11 cellular contexts compared by ENCODE assay signal in the genomic region with DNA sequence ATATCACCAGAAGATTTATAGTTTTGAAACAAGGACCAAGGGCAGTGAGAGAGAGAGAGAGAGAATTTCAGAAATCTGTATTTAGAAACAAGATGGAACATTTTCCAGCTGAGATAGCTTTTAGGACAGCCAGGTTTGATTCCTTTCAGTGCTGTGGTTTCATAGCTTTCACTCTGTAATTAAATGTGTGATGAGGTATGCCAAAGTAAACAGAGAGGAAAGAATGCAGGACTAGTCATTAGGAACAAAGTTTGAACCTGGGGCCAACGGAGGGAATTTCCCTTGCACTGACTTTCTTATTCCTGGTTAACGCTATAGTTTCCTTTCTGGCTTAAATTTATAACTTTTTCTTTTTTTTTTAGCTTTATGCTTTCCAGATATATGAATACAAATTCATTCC. TPM values are rescaled to one million over a fixed set of nuclear protein-coding genes. Genes with fewer than 3 reads are reported as not detected.
A peak's percentile ranks its signal among the peaks of the same experiment; 100 is the strongest.
DNase-seq lines count a peak whose midpoint lies in the region; ATAC-seq, FAIRE-seq and TF ChIP-seq lines count a peak whose summit lies in the region.
"Had no signal": no experiment of that assay in that cellular context is flagged by ENCODE, and none has a peak within 500 bp of the region (broad histone marks: within the 10 kb centered on the region; RNA-seq: fewer than 3 reads in every experiment).

No MANE protein-coding gene starts in this region.

- in situ Hi-C loops in brain microvascular endothelial cell (cut with HindIII; ENCODE audit: low pct_ligation_motif_present, low sequenced_read_pairs) (no loop called here), HepG2 (cut with HindIII; ENCODE audit: extremely low pct_ligation_motif_present, low pct_unique_long_range_greater_than_20kb) (no loop called here), KBM-7 (cut with MboI; ENCODE audit: low pct_unique_long_range_greater_than_20kb, low sequenced_read_pairs) (no loop called here)

- intact Hi-C loops in HepG2 (cut with micrococcal nuclease; ENCODE audit: unreplicated experiment), result no loop called here

- POLR2A ChIA-PET in HepG2 (lab: Yijun Ruan, JAX), result interaction anchor here (1.0 to 3.1 kb wide), 2 partner anchors 20 to 62 kb away, joined by 6 to 11 read pairs; partner anchors contain the start of gene TMEM267

- no peaks in the 10 kb centered on the region for H3K9me3 Mint-ChIP-seq in endothelial cell (ENCODE audit: unreplicated experiment)
- H3K9me3 Mint-ChIP-seq: activated naive CD4-positive, alpha-beta T cell treated with anti-CD3 and anti-CD28 coated beads for 36 hours; CD4-positive, alpha-beta T cell had no signal

- H3K4me3 ChIP-seq in ACC112 (ENCODE audit: low read depth, low read length) (peak overlapping the region; percentile 23; the same call in 1 of the 2 replicates), brain microvascular endothelial cell (ENCODE audit: low read depth, low read length) (no peak overlapping the region), HepG2 (replicated peaks in 1 of 3; ENCODE audit: insufficient read depth in 1 of 3, low read depth in 2 of 3, low read length in 3 of 3) (peak overlapping the region in 1 of 3 experiments; percentile 7; a peak in 2 of 6 replicates), WERI-Rb-1 (ENCODE audit: low read depth, low read length) (no peak overlapping the region)

- H3K4me1 Mint-ChIP-seq in endothelial cell (ENCODE audit: unreplicated experiment), result no peaks in the 10 kb centered on the region

- H3K27me3 ChIP-seq in ACC112 (ENCODE audit: insufficient read depth, low read length) (no peaks in the 10 kb centered on the region), brain microvascular endothelial cell (replicated peaks) (no peaks in the 10 kb centered on the region), HepG2 (ENCODE audit: control insufficient read depth in 1 of 2, insufficient read depth in 2 of 2, low read length in 2 of 2) (no peaks in the 10 kb centered on the region), WERI-Rb-1 (ENCODE audit: insufficient read depth, low read depth, severe bottlenecking) (peaks cover 6% of the 10 kb centered on the region)

- H3K36me3 ChIP-seq in ACC112 (ENCODE audit: insufficient read depth, low read length), result no peaks in the 10 kb centered on the region
- no peaks in the 10 kb centered on the region for H3K36me3 ChIP-seq in brain microvascular endothelial cell (replicated peaks)
- H3K36me3 ChIP-seq in HepG2 (replicated peaks in 1 of 2; ENCODE audit: control insufficient read depth in 1 of 2, insufficient read depth in 2 of 2, low read length in 2 of 2), result no peaks in the 10 kb centered on the region
- no peaks in the 10 kb centered on the region for H3K36me3 ChIP-seq in WERI-Rb-1

- H3K9me3 ChIP-seq in HepG2 (ENCODE audit: low read length) (no peaks in the 10 kb centered on the region), WERI-Rb-1 (ENCODE audit: severe bottlenecking) (no peaks in the 10 kb centered on the region)

- peak overlapping the region; percentile 34 for H2AFZ ChIP-seq in ACC112 (ENCODE audit: low read length, unreplicated experiment)
- no peak overlapping the region for H2AFZ ChIP-seq in HepG2 (ENCODE audit: low read length)

- H4K20me1 ChIP-seq in HepG2 (ENCODE audit: insufficient read depth, low read length), result no peaks in the 10 kb centered on the region

- H3K36me3 Mint-ChIP-seq in endothelial cell (ENCODE audit: low read depth, unreplicated experiment), result no peaks in the 10 kb centered on the region

- H3K27ac Mint-ChIP-seq in endothelial cell (ENCODE audit: unreplicated experiment), result no peak overlapping the region
- H3K27ac Mint-ChIP-seq: activated naive CD4-positive, alpha-beta T cell treated with anti-CD3 and anti-CD28 coated beads for 36 hours; CD4-positive, alpha-beta T cell had no signal

- TF ChIP-seq CTCF in brain microvascular endothelial cell (IDR thresholded peaks at IDR 0.05; ENCODE audit: low read depth, low read length, missing control alignments), result no peak
- TF ChIP-seq CTCF in HepG2 (CRISPR knock-in tag; IDR thresholded peaks at IDR 0.05), result no peak
- TF ChIP-seq CTCF in WERI-Rb-1 (IDR thresholded peaks at IDR 0.05; ENCODE audit: low read depth, low read length), result no peak
- TF ChIP-seq CTCF in endothelial cell (IDR thresholded peaks at IDR 0.05; ENCODE audit: unreplicated experiment), result no peak

- no peak for TF ChIP-seq RAD21 in HepG2 (CRISPR knock-in tag; IDR thresholded peaks at IDR 0.05)

- no TSS peak for BruUV-seq in HepG2 (replicated peaks; lab: Mats Ljungman, UMichigan)

- H3K79me2 ChIP-seq in ACC112 (ENCODE audit: control insufficient read depth, insufficient read depth, low read length, unreplicated experiment) (no peaks in the 10 kb centered on the region), HepG2 (ENCODE audit: insufficient read depth, low read length) (no peaks in the 10 kb centered on the region)

- TF ChIP-seq EP300 in HepG2 (IDR thresholded peaks at IDR 0.05; ENCODE audit: low read depth in 2 of 2, low read length in 2 of 2) (peak in 1 of 2 experiments; percentile 38; a peak in 2 of 4 replicates), HepG2 (CRISPR knock-in tag; IDR thresholded peaks at IDR 0.05; ENCODE audit: borderline replicate concordance) (no peak)

- H3K4me2 ChIP-seq in HepG2 (ENCODE audit: low read depth, low read length), result peak overlapping the region; percentile 66

- TF ChIP-seq POLR2A in HepG2 (IDR thresholded peaks at IDR 0.05; ENCODE audit: insufficient read depth in 1 of 2, low read depth in 2 of 2, low read length in 2 of 2), result no peak

- no peak overlapping the region for H3K9ac ChIP-seq in HepG2 (ENCODE audit: insufficient read depth, low read depth, low read length)

- H3K27ac ChIP-seq in ACC112 (ENCODE audit: low read depth, low read length) (peak overlapping the region; percentile 50), brain microvascular endothelial cell (no peak overlapping the region), HepG2 (ENCODE audit: extremely low read length, insufficient read depth, low read length) (peak overlapping the region; percentile 30), WERI-Rb-1 (no peak overlapping the region)

- peak; percentile 64 for DNase-seq in HPDE6-E6E7 (ENCODE audit: extremely low spot score)
- peak; percentile 14 for DNase-seq in brain microvascular endothelial cell
- peak; percentile 62 for DNase-seq in HepG2 (ENCODE audit: low spot score)
- no peak for DNase-seq in WERI-Rb-1
- DNase-seq in KBM-7, result no peak
- no peak for DNase-seq in endothelial cell (ENCODE audit: low spot score)
- DNase-seq: activated naive CD4-positive, alpha-beta T cell treated with anti-CD3 and anti-CD28 coated beads for 36 hours; CD4-positive, alpha-beta T cell; NCI-H82 had no signal

- H3K4me3 Mint-ChIP-seq in endothelial cell (ENCODE audit: unreplicated experiment), result no peak overlapping the region
- H3K4me3 Mint-ChIP-seq: activated naive CD4-positive, alpha-beta T cell treated with anti-CD3 and anti-CD28 coated beads for 36 hours; CD4-positive, alpha-beta T cell had no signal

- peak; percentile 54 for FAIRE-seq in HepG2 (lab: Jason Lieb, UNC)

- H3K27me3 Mint-ChIP-seq in endothelial cell (ENCODE audit: unreplicated experiment), result no peaks in the 10 kb centered on the region
- H3K27me3 Mint-ChIP-seq: CD4-positive, alpha-beta T cell had no signal

- ATAC-seq in HepG2, result peak; percentile 86
- ATAC-seq in GM21515 (IDR thresholded peaks at IDR 0.05; ENCODE audit: unreplicated experiment), result no peak

- H3K4me1 ChIP-seq in ACC112 (ENCODE audit: control insufficient read depth, insufficient read depth, low read length, unreplicated experiment) (peaks cover 36% of the 10 kb centered on the region), HepG2 (ENCODE audit: insufficient read depth, low read length) (peaks cover 37% of the 10 kb centered on the region)

- CTCF ChIA-PET in HepG2 (lab: Yijun Ruan, JAX; ENCODE audit: low intra/inter-chr PET ratio, low total read pairs), result no interaction called here

- WGBS in HepG2 (ENCODE audit: low lambda C conversion rate), result 1% methylated on average over 2 of the region's 2 CpGs

TF ChIP-seq in HepG2, 621 proteins besides CTCF, POLR2A, EP300 and RAD21 (continues in another document):
- TF ChIP-seq SRSF9 (IDR thresholded peaks at IDR 0.05; ENCODE audit: borderline replicate concordance, insufficient read depth, low read depth, low read length, poor library complexity, severe bottlenecking) (no peak), ISX (CRISPR knock-in tag; conservative IDR thresholded peaks at IDR 0.05) (no peak), DPF2 (CRISPR knock-in tag; IDR thresholded peaks at IDR 0.05; ENCODE audit: borderline replicate concordance, low read depth) (0 out of 2 replicates have a peak, but pooled peaks have one; percentile 40), RXRA (CRISPR knock-in tag; IDR thresholded peaks at IDR 0.05) (no peak), NCOA2 (CRISPR knock-in tag; IDR thresholded peaks at IDR 0.05) (0 out of 2 replicates have a peak, but pooled peaks have one; percentile 16), RXRB (CRISPR knock-in tag; IDR thresholded peaks at IDR 0.05; ENCODE audit: borderline replicate concordance) (0 out of 2 replicates have a peak, but pooled peaks have one; percentile 27), ASH2L (IDR thresholded peaks at IDR 0.05; ENCODE audit: insufficient read length, low read depth, low read length) (peak; percentile 54)

RNA-seq across cellular contexts. Expression of gene CCL28, which starts 10.0 kb away (rescaled TPM):
- total RNA-seq in HepG2 (2016; rRNA removed; fragmentation: Illumina TruSeq; extraction: Trizol) (not detected in 2 replicates), endothelial cell (ENCODE audit: unreplicated experiment) (0.46 TPM)
- total RNA-seq in HepG2 (2016; cell fraction: cytosol; rRNA removed; fragmentation: Illumina TruSeq; extraction: Trizol; ENCODE audit: low read depth), result not detected in 2 replicates
- total RNA-seq in HepG2 (2016; cell fraction: insoluble cytoplasmic fraction; rRNA removed; fragmentation: Illumina TruSeq; extraction: Trizol), result not detected in 2 replicates
- total RNA-seq in HepG2 (2016; cell fraction: membrane; rRNA removed; fragmentation: Illumina TruSeq; extraction: Trizol), result 0.07 TPM in 1 of 2 replicates, not detected in the other
- total RNA-seq in HepG2 (2016; cell fraction: nucleus; rRNA removed; fragmentation: Illumina TruSeq; extraction: Trizol), result not detected in 2 replicates
- 0.03 and 0.08 TPM in 2 replicates for polyA plus RNA-seq in HepG2 (2011; rRNA removed)
- 0.03 TPM in 1 of 2 replicates, not detected in the other for polyA plus RNA-seq in HepG2 (2011; cell fraction: cytosol; rRNA removed)
- not detected in 2 replicates for polyA plus RNA-seq in HepG2 (2011; cell fraction: nucleus; rRNA removed)
- polyA plus RNA-seq in HepG2 (2012), result not detected in 2 replicates
- polyA plus RNA-seq in HepG2 (2016; cell fraction: cytosol; fragmentation: Illumina TruSeq; extraction: Trizol; ENCODE audit: low read depth), result not detected in 2 replicates
- polyA plus RNA-seq in HepG2 (2016; cell fraction: insoluble cytoplasmic fraction; fragmentation: Illumina TruSeq; extraction: Trizol; ENCODE audit: low read depth), result not detected in 2 replicates
- polyA plus RNA-seq in HepG2 (2016; cell fraction: membrane; fragmentation: Illumina TruSeq; extraction: Trizol; ENCODE audit: low read depth), result not detected in 2 replicates
- polyA plus RNA-seq in HepG2 (2016; cell fraction: nucleus; fragmentation: Illumina TruSeq; extraction: Trizol; ENCODE audit: insufficient read depth, low read depth), result not detected in 2 replicates
- polyA minus RNA-seq in HepG2 (2011; rRNA and poly(A)+ RNA removed; ENCODE audit: low replicate concordance), result 0.30 TPM in 1 of 2 replicates, not detected in the other
- polyA minus RNA-seq in HepG2 (2011; cell fraction: cytosol; rRNA and poly(A)+ RNA removed), result not detected in 2 replicates
- not detected in 2 replicates for polyA minus RNA-seq in HepG2 (2011; cell fraction: nucleus; rRNA and poly(A)+ RNA removed)

Comparison
In these comparisons a context has a peak if more than half of its experiments do, and no peak if none do; other contexts are left out.
1. H3K27ac ChIP-seq: peak in ACC112 (single experiment) and HepG2 (single experiment); none in brain microvascular endothelial cell (single experiment) and WERI-Rb-1 (single experiment).
2. DNase-seq: peak in HPDE6-E6E7 (single experiment), brain microvascular endothelial cell (single experiment) and HepG2 (single experiment); none in WERI-Rb-1 (single experiment), KBM-7 (single experiment) and endothelial cell (single experiment).